21 cellular contexts compared by ENCODE assay signal in genomic region chr12:15575797-15576560, GRCh38.
DNase-seq lines count a peak whose midpoint lies in the region; ATAC-seq, FAIRE-seq and TF ChIP-seq lines count a peak whose summit lies in the region.
"Had no signal": no experiment of that assay in that cellular context is flagged by ENCODE, and none has a peak within 500 bp of the region (broad histone marks: within the 10 kb centered on the region; RNA-seq: fewer than 3 reads in every experiment).

No MANE protein-coding gene starts in this region.

- SMC1A ChIA-PET in GM12878 (lab: Charles Lee; ENCODE audit: uncharacterized antibody, unreplicated experiment) = interaction anchor here (1.4 to 10.1 kb wide), 3 partner anchors 8 to 45 kb away, joined by 9 to 177 read pairs (median 32); no protein-coding TSS in a partner anchor

- RAD21 ChIA-PET in GM12878 (lab: Charles Lee; ENCODE audit: unreplicated experiment) = interaction anchor here (1.6 to 3.0 kb wide), 4 partner anchors 18 to 282 kb away, joined by 4 to 17 read pairs (median 11); no protein-coding TSS in a partner anchor

- H3K27ac ChIP-seq in GM12878 (ENCODE audit: control insufficient read depth, insufficient read depth) = no peak overlapping the region
- H3K27ac ChIP-seq: breast epithelium, epithelial cell of prostate, GM23248 had no signal

- CTCF ChIA-PET in GM12878 (lab: Yijun Ruan, JAX) = interaction anchor here (0.6 to 10.0 kb wide), 4 partner anchors 10 to 1088 kb away, joined by 3 to 185 read pairs (median 70); no protein-coding TSS in a partner anchor

- TF ChIP-seq CTCF in GM12878 (IDR thresholded peaks at IDR 0.05 in 2 of 3, conservative IDR thresholded peaks at IDR 0.05 in 1 of 3; ENCODE audit: control insufficient read depth in 2 of 3, extremely low read depth in 1 of 3, insufficient read depth in 1 of 3, low read depth in 3 of 3, low read length in 3 of 3) = no peak

- TF ChIP-seq POLR2A in GM12878 (IDR thresholded peaks at IDR 0.05; ENCODE audit: low read depth, low read length) = no peak

- no peak overlapping the region for H3K4me2 ChIP-seq in GM12878 (ENCODE audit: control insufficient read depth, insufficient read depth)

- intact Hi-C loops in GM12878 (cut with micrococcal nuclease; ENCODE audit: unreplicated experiment) = no loop called here

- H3K4me1 Mint-ChIP-seq in activated T-cell treated with anti-CD3 and anti-CD28 coated beads, Interleukin-2, amount 50 U/mL, for 4 hours (ENCODE audit: low read depth) = peaks cover 21% of the 10 kb centered on the region
- H3K4me1 Mint-ChIP-seq in stimulated activated naive B cell treated with anti-CD40 and anti-IgM and Interleukin-4, amounts not matched to agents 10 μg/mL and 1 μg/mL and 100 μg/mL, for 72 hours = peaks cover 9 to 26% of the 10 kb centered on the region in 2 donors

- peak overlapping the region; percentile 89 for H3K27ac Mint-ChIP-seq in stimulated activated naive B cell treated with anti-CD40 and anti-IgM and Interleukin-4, amounts not matched to agents 10 μg/mL and 1 μg/mL and 100 μg/mL, for 72 hours

- H3K9ac ChIP-seq in GM12878 (ENCODE audit: control insufficient read depth, insufficient read depth, low read length) = no peak overlapping the region
- H3K9ac ChIP-seq: GM23248 had no signal

- POLR2A ChIA-PET in GM12878 (lab: Charles Lee) = interaction anchor here (1.8 to 2.3 kb wide), 2 partner anchors 12 to 28 kb away, joined by 4 to 5 read pairs; no protein-coding TSS in a partner anchor

- no peak overlapping the region for H3K4me3 ChIP-seq in GM12878
- H3K4me3 ChIP-seq: breast epithelium, GM23248 had no signal

- 77% methylated on average over 2 of the region's 2 CpGs for WGBS in GM12878 (ENCODE audit: insufficient coverage, insufficient replicate concordance, low lambda C conversion rate, missing lambda C conversion rate)

- H3K4me3 Mint-ChIP-seq in activated T-cell treated with anti-CD3 and anti-CD28 coated beads, Interleukin-2, amount 50 U/mL, for 4 hours = no peak overlapping the region
- H3K4me3 Mint-ChIP-seq in stimulated activated naive B cell treated with anti-CD40 and anti-IgM and Interleukin-4, amounts not matched to agents 10 μg/mL and 1 μg/mL and 100 μg/mL, for 72 hours = no peak overlapping the region
- H3K4me3 Mint-ChIP-seq: CD8-positive, alpha-beta memory T cell had no signal

- no peaks in the 10 kb centered on the region for H3K36me3 ChIP-seq in GM12878 (ENCODE audit: control insufficient read depth in 2 of 2, insufficient read depth in 2 of 2, low read length in 1 of 2)
- H3K36me3 ChIP-seq: breast epithelium had no signal

- no peak for FAIRE-seq in GM12878 (lab: Jason Lieb, UNC)
- FAIRE-seq: frontal cortex, GM18507 had no signal

- H3K9me3 Mint-ChIP-seq in activated T-cell treated with anti-CD3 and anti-CD28 coated beads, Interleukin-2, amount 50 U/mL, for 4 hours = peaks cover 3% of the 10 kb centered on the region
- H3K9me3 Mint-ChIP-seq in stimulated activated naive B cell treated with anti-CD40 and anti-IgM and Interleukin-4, amounts not matched to agents 10 μg/mL and 1 μg/mL and 100 μg/mL, for 72 hours = no peaks in the 10 kb centered on the region
- H3K9me3 Mint-ChIP-seq: CD8-positive, alpha-beta memory T cell had no signal

- TF ChIP-seq RAD21 in GM12878 (IDR thresholded peaks at IDR 0.05; ENCODE audit: insufficient read depth, low read depth, low read length) = no peak

- no peaks in the 10 kb centered on the region for H3K79me2 ChIP-seq in GM12878 (ENCODE audit: control insufficient read depth, insufficient read depth, low read length)

- in situ Hi-C loops in GM12878 (cut with MboI) = loop anchor here (5.0 kb wide), 2 partner anchors 44 to 304 kb away; no protein-coding TSS in a partner anchor

- no peaks in the 10 kb centered on the region for H3K27me3 Mint-ChIP-seq in activated T-cell treated with anti-CD3 and anti-CD28 coated beads, Interleukin-2, amount 50 U/mL, for 4 hours (ENCODE audit: low read depth)
- no peaks in the 10 kb centered on the region for H3K27me3 Mint-ChIP-seq in stimulated activated naive B cell treated with anti-CD40 and anti-IgM and Interleukin-4, amounts not matched to agents 10 μg/mL and 1 μg/mL and 100 μg/mL, for 72 hours

- no peaks in the 10 kb centered on the region for H4K20me1 ChIP-seq in GM12878 (ENCODE audit: control insufficient read depth, insufficient read depth)

- H3K9me3 ChIP-seq in GM12878 (replicated peaks; ENCODE audit: control insufficient read depth, insufficient read depth, low read length) = peaks cover 5% of the 10 kb centered on the region; the same call in 2 of the 3 replicates
- H3K9me3 ChIP-seq: breast epithelium had no signal

- no peak for TF ChIP-seq EP300 in GM12878 (IDR thresholded peaks at IDR 0.05; ENCODE audit: borderline replicate concordance in 1 of 2, control insufficient read depth in 1 of 2, low read depth in 2 of 2, low read length in 2 of 2)

- BruUV-seq in GM12878 (replicated peaks; lab: Mats Ljungman, UMichigan) = no TSS peak

- H3K27me3 ChIP-seq in GM12878 (replicated peaks in 1 of 2; ENCODE audit: control insufficient read depth in 2 of 2, insufficient read depth in 2 of 2, low read length in 1 of 2) = no peaks in the 10 kb centered on the region
- H3K27me3 ChIP-seq: breast epithelium had no signal

- H2AFZ ChIP-seq in GM12878 (ENCODE audit: control insufficient read depth, low read depth, low read length) = no peak overlapping the region
- H2AFZ ChIP-seq: GM23248 had no signal

- DNase-seq in activated T-cell treated with anti-CD3 and anti-CD28 coated beads, Interleukin-2, amount 50 U/mL, for 4 hours = no peak
- DNase-seq in activated T-cell treated with anti-CD3 and anti-CD28 coated beads, Interleukin-2, amount 50 U/mL, for 48 hours = no peak
- peak; percentile 35 for DNase-seq in NOMO-1 treated with dmso at 0.1 percent for 144 hours (lab: John Stamatoyannopoulos, UW; ENCODE audit: unreplicated experiment)
- DNase-seq in GM12878 (ENCODE audit: low read depth, low spot score) = no peak
- DNase-seq in stimulated activated naive B cell treated with anti-CD40 and anti-IgM and Interleukin-4, amounts not matched to agents 10 μg/mL and 1 μg/mL and 100 μg/mL, for 72 hours = no peak
- DNase-seq in CD1c-positive myeloid dendritic cell (ENCODE audit: extremely low spot score) = no peak
- DNase-seq in T-helper 9 cell = no peak
- DNase-seq: activated naive CD4-positive, alpha-beta T cell treated with anti-CD3 and anti-CD28 coated beads, Interleukin-2, amount 50 U/mL, for 16 hours; CD8-positive, alpha-beta memory T cell; GM23248; kidney glomerular epithelial cell; NCI-H1092; NCI-H2171; NCI-H748 treated with DMSO at 0.1 percent for 48 hours; retina had no signal

- H3K4me1 ChIP-seq in GM12878 (ENCODE audit: control insufficient read depth, insufficient read depth, low read length) = peaks cover 7% of the 10 kb centered on the region
- H3K4me1 ChIP-seq: breast epithelium had no signal

- peaks cover 13% of the 10 kb centered on the region for H3K36me3 Mint-ChIP-seq in activated T-cell treated with anti-CD3 and anti-CD28 coated beads, Interleukin-2, amount 50 U/mL, for 4 hours (ENCODE audit: insufficient read depth)
- H3K36me3 Mint-ChIP-seq in stimulated activated naive B cell treated with anti-CD40 and anti-IgM and Interleukin-4, amounts not matched to agents 10 μg/mL and 1 μg/mL and 100 μg/mL, for 72 hours = peaks cover 3 to 14% of the 10 kb centered on the region in 2 donors

- peak; percentile 8 to 35 for ATAC-seq in activated T-cell treated with anti-CD3 and anti-CD28 coated beads, Interleukin-2, amount 50 U/mL, for 4 hours
- ATAC-seq in GM12878 = no peak
- no peak for ATAC-seq in stimulated activated naive B cell treated with anti-CD40 and anti-IgM and Interleukin-4, amounts not matched to agents 10 μg/mL and 1 μg/mL and 100 μg/mL, for 72 hours (replicated peaks)
- ATAC-seq in GM19351 (IDR thresholded peaks at IDR 0.05; ENCODE audit: unreplicated experiment) = no peak
- ATAC-seq: Panc1 had no signal

TF ChIP-seq in GM12878, 131 proteins besides CTCF, POLR2A, EP300 and RAD21:
- TF ChIP-seq NFIC (IDR thresholded peaks at IDR 0.05; ENCODE audit: low read depth, low read length) (peak; percentile 29; the same call in 1 of the 2 replicates), SP1 (IDR thresholded peaks at IDR 0.05; ENCODE audit: low read depth, low read length) (no peak), ZBED1 (IDR thresholded peaks at IDR 0.05; ENCODE audit: borderline replicate concordance) (no peak), ZNF622 (IDR thresholded peaks at IDR 0.05) (no peak), SREBF1 (IDR thresholded peaks at IDR 0.05; ENCODE audit: low read length) (no peak), ATF7 (IDR thresholded peaks at IDR 0.05; ENCODE audit: low read depth) (0 out of 2 replicates have a peak, but pooled peaks have one; percentile 12), LARP7 (IDR thresholded peaks at IDR 0.05) (no peak)

Comparison
In these comparisons a context has a peak if more than half of its experiments do, and no peak if none do; other contexts are left out.
1. ATAC-seq: peak in activated T-cell treated with anti-CD3 and anti-CD28 coated beads, Interleukin-2, amount 50 U/mL, for 4 hours (2 of 2); none in GM12878 (single experiment), stimulated activated naive B cell treated with anti-CD40 and anti-IgM and Interleukin-4, amounts not matched to agents 10 μg/mL and 1 μg/mL and 100 μg/mL, for 72 hours (0 of 2) and GM19351 (single experiment).